1 cellular context compared by ENCODE assay signal in the genomic region with DNA sequence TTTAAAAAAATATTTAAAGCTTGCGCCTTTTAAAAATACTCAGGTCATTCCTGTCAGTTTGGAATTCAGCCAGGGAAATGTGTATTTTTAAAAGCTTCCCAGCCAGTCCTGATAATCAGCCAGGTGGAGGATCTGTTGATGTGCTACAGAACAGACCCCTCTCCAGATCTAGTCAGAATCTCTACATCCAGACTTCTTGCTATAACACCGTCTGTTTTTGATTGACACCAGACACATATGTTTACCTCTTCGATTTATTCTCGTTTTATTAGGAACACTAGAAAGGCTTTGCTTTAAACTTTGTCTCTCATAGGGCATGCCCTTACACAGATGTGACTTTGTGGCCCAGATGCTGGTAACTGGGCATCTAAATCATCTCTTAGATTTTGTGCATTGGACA.
TF ChIP-seq lines count a peak whose summit lies in the region.

No MANE protein-coding gene starts in this region.

TF ChIP-seq in GM23338, 12 proteins besides CTCF, POLR2A, EP300 and RAD21 (continued from another document):
- TF ChIP-seq, protein P1, sequence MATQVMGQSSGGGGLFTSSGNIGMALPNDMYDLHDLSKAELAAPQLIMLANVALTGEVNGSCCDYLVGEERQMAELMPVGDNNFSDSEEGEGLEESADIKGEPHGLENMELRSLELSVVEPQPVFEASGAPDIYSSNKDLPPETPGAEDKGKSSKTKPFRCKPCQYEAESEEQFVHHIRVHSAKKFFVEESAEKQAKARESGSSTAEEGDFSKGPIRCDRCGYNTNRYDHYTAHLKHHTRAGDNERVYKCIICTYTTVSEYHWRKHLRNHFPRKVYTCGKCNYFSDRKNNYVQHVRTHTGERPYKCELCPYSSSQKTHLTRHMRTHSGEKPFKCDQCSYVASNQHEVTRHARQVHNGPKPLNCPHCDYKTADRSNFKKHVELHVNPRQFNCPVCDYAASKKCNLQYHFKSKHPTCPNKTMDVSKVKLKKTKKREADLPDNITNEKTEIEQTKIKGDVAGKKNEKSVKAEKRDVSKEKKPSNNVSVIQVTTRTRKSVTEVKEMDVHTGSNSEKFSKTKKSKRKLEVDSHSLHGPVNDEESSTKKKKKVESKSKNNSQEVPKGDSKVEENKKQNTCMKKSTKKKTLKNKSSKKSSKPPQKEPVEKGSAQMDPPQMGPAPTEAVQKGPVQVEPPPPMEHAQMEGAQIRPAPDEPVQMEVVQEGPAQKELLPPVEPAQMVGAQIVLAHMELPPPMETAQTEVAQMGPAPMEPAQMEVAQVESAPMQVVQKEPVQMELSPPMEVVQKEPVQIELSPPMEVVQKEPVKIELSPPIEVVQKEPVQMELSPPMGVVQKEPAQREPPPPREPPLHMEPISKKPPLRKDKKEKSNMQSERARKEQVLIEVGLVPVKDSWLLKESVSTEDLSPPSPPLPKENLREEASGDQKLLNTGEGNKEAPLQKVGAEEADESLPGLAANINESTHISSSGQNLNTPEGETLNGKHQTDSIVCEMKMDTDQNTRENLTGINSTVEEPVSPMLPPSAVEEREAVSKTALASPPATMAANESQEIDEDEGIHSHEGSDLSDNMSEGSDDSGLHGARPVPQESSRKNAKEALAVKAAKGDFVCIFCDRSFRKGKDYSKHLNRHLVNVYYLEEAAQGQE (IDR thresholded peaks at IDR 0.05; ENCODE audit: unreplicated experiment), result no peak
